In the genomic region with DNA sequence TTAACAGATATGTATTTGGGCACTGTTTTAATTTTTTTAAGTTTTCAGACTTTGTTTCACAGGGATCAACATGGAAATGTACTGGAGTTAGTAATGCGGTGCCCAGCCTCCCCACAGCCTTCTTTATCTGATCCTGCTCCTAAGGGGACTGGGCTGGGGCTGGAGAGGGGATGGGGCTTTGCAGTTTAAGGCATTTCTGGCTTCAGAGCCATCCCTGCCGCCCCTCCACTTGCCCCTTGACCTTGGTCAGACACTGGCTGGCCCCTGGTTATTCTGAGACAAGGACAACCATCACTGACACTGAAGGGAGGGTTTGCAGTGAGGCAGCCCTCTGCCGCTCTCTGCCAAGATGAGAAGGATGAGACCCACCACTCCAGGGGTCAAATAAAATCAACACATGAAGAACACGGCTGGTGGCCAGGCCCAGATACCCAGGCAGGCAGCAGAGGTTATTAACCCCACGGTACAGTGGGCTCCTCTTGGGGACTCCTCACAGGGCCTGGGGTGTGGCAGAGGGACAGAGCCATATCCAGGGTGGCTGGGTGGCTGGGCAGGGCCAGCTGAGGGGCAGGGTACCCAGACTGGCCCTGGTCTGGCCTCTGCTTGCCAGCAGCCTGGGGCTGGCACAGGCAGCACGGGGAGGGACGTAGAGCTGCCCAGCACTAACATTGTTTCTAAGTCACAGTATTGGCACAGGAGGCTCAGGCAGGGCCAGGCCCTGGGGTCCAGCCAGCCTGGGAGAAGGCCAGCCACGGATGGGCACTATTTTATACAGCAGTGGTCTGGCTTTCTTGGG, we compare ENCODE assay signal across 33 cellular contexts. TPM values are rescaled to one million over a fixed set of nuclear protein-coding genes. Genes with fewer than 3 reads are reported as not detected.
DNase-seq lines count a peak whose midpoint lies in the region; ATAC-seq and TF ChIP-seq lines count a peak whose summit lies in the region.
"Had no signal": no experiment of that assay in that cellular context is flagged by ENCODE, and none has a peak within 500 bp of the region (broad histone marks: within the 10 kb centered on the region; RNA-seq: fewer than 3 reads in every experiment).

No MANE protein-coding gene starts in this region.

- peak overlapping the region; percentile 23 for H3K27ac ChIP-seq in cingulate gyrus (ENCODE audit: low read depth, low read length)
- H3K27ac ChIP-seq: C4-2B, epithelial cell of prostate, right lobe of liver, SJSA1, uterus had no signal

- peaks cover 21% of the 10 kb centered on the region for H3K9me3 Mint-ChIP-seq in WTC11
- H3K9me3 Mint-ChIP-seq: activated CD4-positive, alpha-beta memory T cell treated with anti-CD3 and anti-CD28 coated beads for 36 hours; stimulated activated memory B cell treated with anti-CD40 and anti-IgM and Interleukin-4, amounts not matched to agents 10 μg/mL and 1 μg/mL and 100 μg/mL, for 72 hours had no signal

- no peak overlapping the region for H3K27ac Mint-ChIP-seq in WTC11
- H3K27ac Mint-ChIP-seq: activated CD4-positive, alpha-beta memory T cell treated with anti-CD3 and anti-CD28 coated beads for 36 hours; activated naive CD8-positive, alpha-beta T cell had no signal

- CTCF ChIA-PET in WTC11 (lab: Charles Lee), result interaction anchor here (1.4 kb wide), 1 partner anchor 505 kb away, joined by 3 read pairs; no protein-coding TSS in a partner anchor

- H3K36me3 Mint-ChIP-seq in WTC11, result no peaks in the 10 kb centered on the region; the same call in none of the 2 replicates
- H3K36me3 Mint-ChIP-seq: activated CD4-positive, alpha-beta memory T cell treated with anti-CD3 and anti-CD28 coated beads for 36 hours; activated naive CD8-positive, alpha-beta T cell; stimulated activated memory B cell treated with anti-CD40 and anti-IgM and Interleukin-4, amounts not matched to agents 10 μg/mL and 1 μg/mL and 100 μg/mL, for 72 hours had no signal

- ATAC-seq in WTC11 (no peak), GM21723 (IDR thresholded peaks at IDR 0.05; ENCODE audit: unreplicated experiment) (no peak), HG03354 (IDR thresholded peaks at IDR 0.05; ENCODE audit: poor library complexity, severe bottlenecking, unreplicated experiment) (no peak)
- ATAC-seq: K562; Panc1; stimulated activated memory B cell treated with anti-CD40 and anti-IgM and Interleukin-4, amounts not matched to agents 10 μg/mL and 1 μg/mL and 100 μg/mL, for 72 hours had no signal

- no peaks in the 10 kb centered on the region; the same call in 1 of the 2 replicates for H3K27me3 Mint-ChIP-seq in WTC11 (ENCODE audit: low read depth)
- H3K27me3 Mint-ChIP-seq: activated CD4-positive, alpha-beta memory T cell treated with anti-CD3 and anti-CD28 coated beads for 36 hours; activated naive CD8-positive, alpha-beta T cell; stimulated activated memory B cell treated with anti-CD40 and anti-IgM and Interleukin-4, amounts not matched to agents 10 μg/mL and 1 μg/mL and 100 μg/mL, for 72 hours had no signal

- POLR2A ChIA-PET in WTC11 (lab: Charles Lee), result no interaction called here

- H3K4me1 Mint-ChIP-seq in WTC11, result peaks cover 14% of the 10 kb centered on the region

- no peak overlapping the region for H3K4me3 Mint-ChIP-seq in WTC11
- H3K4me3 Mint-ChIP-seq: activated CD4-positive, alpha-beta memory T cell treated with anti-CD3 and anti-CD28 coated beads for 36 hours; activated naive CD8-positive, alpha-beta T cell; stimulated activated memory B cell treated with anti-CD40 and anti-IgM and Interleukin-4, amounts not matched to agents 10 μg/mL and 1 μg/mL and 100 μg/mL, for 72 hours had no signal

- TF ChIP-seq CTCF in WTC11 (IDR thresholded peaks at IDR 0.05), result no peak

- DNase-seq in anterior cingulate cortex (lab: John Stamatoyannopoulos, UW), result peak in 42 of 58 donors; percentile 9 to 80 (median 41)
- DNase-seq in hypothalamus (lab: John Stamatoyannopoulos, UW), result peak in 27 of 51 donors; percentile 4 to 69 (median 31)
- DNase-seq in putamen (ENCODE audit: low spot score), result peak; percentile 58
- DNase-seq in WTC11 (ENCODE audit: low spot score), result no peak
- DNase-seq: activated CD4-positive, alpha-beta memory T cell treated with anti-CD3 and anti-CD28 coated beads for 36 hours; activated effector memory CD4-positive, alpha-beta T cell treated with Interleukin-2 at 50 U/mL for 16 hours; Caco-2; GF-D8; glutamatergic neuron; mammary epithelial cell; NCI-H1105; NCI-H2029; NCI-H2227 treated with DMSO at 0.1 percent for 48 hours; NCI-H526 treated with DMSO at 0.1 percent for 48 hours; right lobe of liver; stimulated activated CD4-positive, alpha-beta T cell treated with anti-CD3 and anti-CD28 coated beads, Interleukin-12 subunit alpha, Interleukin-12 subunit beta, amount 100 ng/mL, for 4 hours; stimulated activated CD4-positive, alpha-beta T cell treated with anti-CD3 and anti-CD28 coated beads, Interleukin-4, amount 100 ng/mL, for 24 hours; T-helper 1 cell; uterus had no signal

TF ChIP-seq in WTC11, 78 proteins besides CTCF, POLR2A, EP300 and RAD21:
- TF ChIP-seq RELA (CRISPR knock-in tag; IDR thresholded peaks at IDR 0.05; ENCODE audit: borderline replicate concordance) (no peak), TP53 (CRISPR knock-in tag; IDR thresholded peaks at IDR 0.05) (no peak), ZNF671 (CRISPR knock-in tag; IDR thresholded peaks at IDR 0.05) (no peak), ZNF416 (CRISPR knock-in tag; IDR thresholded peaks at IDR 0.05) (no peak), ETV6 (CRISPR knock-in tag; IDR thresholded peaks at IDR 0.05) (no peak)
- TF ChIP-seq, protein P1, sequence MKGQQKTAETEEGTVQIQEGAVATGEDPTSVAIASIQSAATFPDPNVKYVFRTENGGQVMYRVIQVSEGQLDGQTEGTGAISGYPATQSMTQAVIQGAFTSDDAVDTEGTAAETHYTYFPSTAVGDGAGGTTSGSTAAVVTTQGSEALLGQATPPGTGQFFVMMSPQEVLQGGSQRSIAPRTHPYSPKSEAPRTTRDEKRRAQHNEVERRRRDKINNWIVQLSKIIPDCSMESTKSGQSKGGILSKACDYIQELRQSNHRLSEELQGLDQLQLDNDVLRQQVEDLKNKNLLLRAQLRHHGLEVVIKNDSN (CRISPR knock-in tag; IDR thresholded peaks at IDR 0.05), result no peak
- TF ChIP-seq, protein P2, sequence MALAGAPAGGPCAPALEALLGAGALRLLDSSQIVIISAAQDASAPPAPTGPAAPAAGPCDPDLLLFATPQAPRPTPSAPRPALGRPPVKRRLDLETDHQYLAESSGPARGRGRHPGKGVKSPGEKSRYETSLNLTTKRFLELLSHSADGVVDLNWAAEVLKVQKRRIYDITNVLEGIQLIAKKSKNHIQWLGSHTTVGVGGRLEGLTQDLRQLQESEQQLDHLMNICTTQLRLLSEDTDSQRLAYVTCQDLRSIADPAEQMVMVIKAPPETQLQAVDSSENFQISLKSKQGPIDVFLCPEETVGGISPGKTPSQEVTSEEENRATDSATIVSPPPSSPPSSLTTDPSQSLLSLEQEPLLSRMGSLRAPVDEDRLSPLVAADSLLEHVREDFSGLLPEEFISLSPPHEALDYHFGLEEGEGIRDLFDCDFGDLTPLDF (CRISPR knock-in tag; IDR thresholded peaks at IDR 0.05), result no peak

RNA-seq across cellular contexts. Expression of gene UBE2U, which starts 7.2 kb away (rescaled TPM):
- not detected in 3 replicates for total RNA-seq in WTC11 (2021)
- total RNA-seq: activated CD4-positive, alpha-beta memory T cell treated with anti-CD3 and anti-CD28 coated beads for 36 hours; Caco-2; K562; kidney epithelial cell; M059J; mammary epithelial cell; osteocyte; right lobe of liver; SJSA1; temporal lobe; uterus had no signal
